In the genomic region with DNA sequence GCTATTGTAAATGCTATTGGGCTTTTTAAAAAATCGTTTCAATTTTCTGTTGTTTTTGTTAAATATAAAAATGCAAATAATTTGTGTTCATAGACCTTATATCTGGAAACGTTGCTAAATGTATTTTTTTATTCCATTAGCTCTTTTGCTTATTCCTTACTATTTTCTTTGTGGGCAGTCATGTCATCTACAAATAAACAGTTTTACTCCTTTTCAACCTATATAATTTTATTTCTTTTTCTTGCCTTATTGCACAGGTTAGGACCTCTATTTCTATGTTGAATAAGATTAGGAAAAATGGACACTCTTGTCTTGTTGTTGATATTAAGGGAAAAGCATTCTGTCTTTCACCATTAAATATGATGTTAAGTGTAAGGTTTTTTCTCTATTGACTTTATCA, we compare ENCODE assay signal across 24 cellular contexts.
"Had no signal": no experiment of that assay in that cellular context is flagged by ENCODE, and none has a peak within 500 bp of the region (broad histone marks: within the 10 kb centered on the region; RNA-seq: fewer than 3 reads in every experiment).

No MANE protein-coding gene starts in this region.

- H3K9me3 Mint-ChIP-seq: effector memory CD8-positive, alpha-beta T cell had no signal

- H3K36me3 ChIP-seq: esophagus squamous epithelium, gastrocnemius medialis, heart right ventricle, left lung, lower lobe of right lung had no signal

- H3K36me3 Mint-ChIP-seq: mesothelial cell of epicardium had no signal

- DNase-seq: cortex of kidney; effector CD8-positive, alpha-beta T cell; effector memory CD8-positive, alpha-beta T cell; endodermal cell; erythroblast; esophagus squamous epithelium; foreskin fibroblast; foreskin melanocyte; gastrocnemius medialis; glutamatergic neuron; head of caudate nucleus; heart right ventricle; hippocampal formation; left cardiac atrium; left lung; left ventricle myocardium superior; lower lobe of right lung; mesenchymal stem cell; mucosa of descending colon; naive B cell had no signal

- H3K4me3 ChIP-seq: esophagus squamous epithelium, gastrocnemius medialis, heart right ventricle, left lung, lower lobe of right lung, mucosa of descending colon had no signal

- H3K27ac Mint-ChIP-seq: dendritic cell treated with granulocyte-macrophage colony-stimulating factor and Interleukin-4, amounts not matched to agents 40 ng/mL and 50 ng/mL, for 4 days; effector memory CD8-positive, alpha-beta T cell; endodermal cell; mesothelial cell of epicardium; naive B cell had no signal

- H3K27me3 ChIP-seq: esophagus squamous epithelium, gastrocnemius medialis, heart right ventricle, left lung had no signal

- H3K4me1 ChIP-seq: esophagus squamous epithelium, gastrocnemius medialis, heart right ventricle, left lung, lower lobe of right lung had no signal

- H3K4me3 Mint-ChIP-seq: dendritic cell treated with granulocyte-macrophage colony-stimulating factor and Interleukin-4, amounts not matched to agents 40 ng/mL and 50 ng/mL, for 4 days; effector memory CD8-positive, alpha-beta T cell; endodermal cell; mesothelial cell of epicardium; naive B cell had no signal

- H3K27me3 Mint-ChIP-seq: dendritic cell treated with granulocyte-macrophage colony-stimulating factor and Interleukin-4, amounts not matched to agents 40 ng/mL and 50 ng/mL, for 4 days had no signal

- H3K9me3 ChIP-seq: esophagus squamous epithelium, lower lobe of right lung, mucosa of descending colon had no signal

- FAIRE-seq: keratinocyte had no signal

- H3K4me1 Mint-ChIP-seq: naive B cell had no signal

- H3K27ac ChIP-seq: epithelial cell of prostate, esophagus squamous epithelium, gastrocnemius medialis, heart right ventricle, left lung, lower lobe of right lung had no signal
